In the genomic region with DNA sequence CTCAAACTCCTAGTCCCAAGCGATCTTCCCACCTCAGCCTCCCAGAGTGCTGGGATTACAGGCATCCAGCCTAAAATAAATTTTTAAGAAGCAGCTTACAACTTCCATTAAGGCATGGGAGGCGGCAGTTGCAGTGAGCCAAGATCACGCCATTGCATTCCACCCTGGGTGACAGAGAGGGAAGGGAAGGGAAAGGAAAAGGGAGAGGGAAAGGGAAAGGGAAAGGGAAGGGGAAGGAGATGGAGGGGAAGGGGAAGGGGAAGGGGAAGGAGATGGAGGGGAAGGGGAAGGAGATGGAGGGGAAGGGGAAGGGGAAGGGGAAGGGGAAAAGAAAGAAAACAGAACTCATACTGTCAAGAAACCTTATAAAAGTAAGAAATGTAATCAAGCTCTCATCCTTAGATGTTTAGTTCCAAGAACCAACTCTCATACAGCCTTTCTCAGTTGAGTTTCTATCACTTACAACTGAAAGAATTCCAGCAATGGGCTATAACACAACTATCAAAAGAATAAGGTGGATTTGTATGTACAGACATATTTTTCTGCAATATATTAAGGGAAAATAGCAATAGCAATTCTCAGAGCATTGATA, we compare ENCODE assay signal across 9 cellular contexts.
"Had no signal": no experiment of that assay in that cellular context is flagged by ENCODE, and none has a peak within 500 bp of the region (broad histone marks: within the 10 kb centered on the region; RNA-seq: fewer than 3 reads in every experiment).

No MANE protein-coding gene starts in this region.

- ATAC-seq: GM23338 had no signal

- DNase-seq: H9, HCEC 1CT, HFFc6, IMR-90, KBM-7 had no signal

- H3K4me2 ChIP-seq: GM23338 had no signal

- H3K4me3 ChIP-seq: GM23338 had no signal

- H3K27ac ChIP-seq: HL-60 had no signal

- H2AFZ ChIP-seq: GM23338 had no signal

- FAIRE-seq: H1, H54 had no signal
